15 cellular contexts compared by ENCODE assay signal in genomic region chr16:11563493-11564040, GRCh38. TPM values are rescaled to one million over a fixed set of nuclear protein-coding genes. Genes with fewer than 3 reads are reported as not detected.
DNase-seq lines count a peak whose midpoint lies in the region; ATAC-seq and TF ChIP-seq lines count a peak whose summit lies in the region.
"Had no signal": no experiment of that assay in that cellular context is flagged by ENCODE, and none has a peak within 500 bp of the region (broad histone marks: within the 10 kb centered on the region; RNA-seq: fewer than 3 reads in every experiment).

No MANE protein-coding gene starts in this region.

- peak; percentile 47 for ATAC-seq in HG02759 (IDR thresholded peaks at IDR 0.05; ENCODE audit: unreplicated experiment)
- ATAC-seq in natural killer cell treated with Interleukin-12 subunit alpha and Interleukin-12 subunit beta and Interleukin-15 and Interleukin-18, amount 100 ng/mL, for 72 hours = no peak
- no peak for ATAC-seq in GM19351 (IDR thresholded peaks at IDR 0.05; ENCODE audit: unreplicated experiment)
- ATAC-seq in GM21528 (IDR thresholded peaks at IDR 0.05; ENCODE audit: low FRiP score, unreplicated experiment) = no peak
- ATAC-seq: SK-N-SH treated with all-trans-retinoic acid at 6 μM for 48 hours had no signal

- no peaks in the 10 kb centered on the region for H3K9me3 ChIP-seq in BLaER1 treated with 17β-estradiol and CSF1 and Interleukin-3, amounts not matched to agents 10 nM and 100 nM (replicated peaks in 1 of 11)
- H3K9me3 ChIP-seq in breast epithelium = no peaks in the 10 kb centered on the region

- TF ChIP-seq POLR2A in breast epithelium (IDR thresholded peaks at IDR 0.05) = no peak

- no peak overlapping the region for H3K4me3 ChIP-seq in BLaER1 treated with 17β-estradiol and CSF1 and Interleukin-3, amounts not matched to agents 10 nM and 100 nM
- no peak overlapping the region for H3K4me3 ChIP-seq in breast epithelium

- no peaks in the 10 kb centered on the region for H3K36me3 Mint-ChIP-seq in natural killer cell treated with Interleukin-12 subunit alpha and Interleukin-12 subunit beta and Interleukin-15 and Interleukin-18, amount 100 ng/mL, for 72 hours

- H3K27me3 Mint-ChIP-seq in natural killer cell treated with Interleukin-12 subunit alpha and Interleukin-12 subunit beta and Interleukin-15 and Interleukin-18, amount 100 ng/mL, for 72 hours = no peaks in the 10 kb centered on the region

- no peak overlapping the region for H3K9ac ChIP-seq in BLaER1 treated with 17β-estradiol and CSF1 and Interleukin-3, amounts not matched to agents 10 nM and 100 nM

- peaks cover 92 to 100% (median 99%) of the 10 kb centered on the region in 11 experiments for H4K20me1 ChIP-seq in BLaER1 treated with 17β-estradiol and CSF1 and Interleukin-3, amounts not matched to agents 10 nM and 100 nM

- peaks cover 0 to 86% (median 40%) of the 10 kb centered on the region in 11 experiments; a peak in 19 of 22 replicates for H3K36me3 ChIP-seq in BLaER1 treated with 17β-estradiol and CSF1 and Interleukin-3, amounts not matched to agents 10 nM and 100 nM
- H3K36me3 ChIP-seq in breast epithelium = no peaks in the 10 kb centered on the region

- peaks cover 44 to 62% of the 10 kb centered on the region in 2 donors for H3K4me1 Mint-ChIP-seq in natural killer cell treated with Interleukin-12 subunit alpha and Interleukin-12 subunit beta and Interleukin-15 and Interleukin-18, amount 100 ng/mL, for 72 hours (ENCODE audit: low read depth in 2 of 2)

- H3K27me3 ChIP-seq in BLaER1 treated with 17β-estradiol and CSF1 and Interleukin-3, amounts not matched to agents 10 nM and 100 nM = no peaks in the 10 kb centered on the region
- no peaks in the 10 kb centered on the region for H3K27me3 ChIP-seq in breast epithelium

- H3K27ac ChIP-seq in BLaER1 treated with 17β-estradiol and CSF1 and Interleukin-3, amounts not matched to agents 10 nM and 100 nM = no peak overlapping the region
- peak overlapping the region; percentile 8 to 90 for H3K27ac ChIP-seq in breast epithelium

- TF ChIP-seq CTCF in breast epithelium (IDR thresholded peaks at IDR 0.05) = no peak

- H3K4me3 Mint-ChIP-seq in natural killer cell treated with Interleukin-12 subunit alpha and Interleukin-12 subunit beta and Interleukin-15 and Interleukin-18, amount 100 ng/mL, for 72 hours = peak overlapping the region; percentile 70

- peak overlapping the region; percentile 80 to 92 for H3K27ac Mint-ChIP-seq in natural killer cell treated with Interleukin-12 subunit alpha and Interleukin-12 subunit beta and Interleukin-15 and Interleukin-18, amount 100 ng/mL, for 72 hours

- H3K4me2 ChIP-seq in BLaER1 treated with 17β-estradiol and CSF1 and Interleukin-3, amounts not matched to agents 10 nM and 100 nM = peak overlapping the region; percentile 3 to 86 (median 37); a peak in 14 of 22 replicates

- peaks cover 46 to 67% (median 51%) of the 10 kb centered on the region in 10 experiments for H3K4me1 ChIP-seq in BLaER1 treated with 17β-estradiol and CSF1 and Interleukin-3, amounts not matched to agents 10 nM and 100 nM
- H3K4me1 ChIP-seq in breast epithelium = peaks cover 4 to 10% of the 10 kb centered on the region in 2 donors

- intact Hi-C loops in breast epithelium (cut with DNase I; ENCODE audit: low total_unique reads) = no loop called here

- H3K9me3 Mint-ChIP-seq in natural killer cell treated with Interleukin-12 subunit alpha and Interleukin-12 subunit beta and Interleukin-15 and Interleukin-18, amount 100 ng/mL, for 72 hours = no peaks in the 10 kb centered on the region

- no peak for DNase-seq in breast epithelium (ENCODE audit: low spot score in 2 of 2)
- peak; percentile 61 for DNase-seq in natural killer cell treated with Interleukin-12 subunit alpha and Interleukin-12 subunit beta and Interleukin-15 and Interleukin-18, amount 100 ng/mL, for 72 hours (ENCODE audit: low spot score)
- no peak for DNase-seq in stimulated activated CD4-positive, alpha-beta T cell treated with anti-CD3 and anti-CD28 coated beads, Interleukin-12 subunit alpha, Interleukin-12 subunit beta, amount 100 ng/mL, for 4 hours
- no peak for DNase-seq in NCI-H1417 treated with DMSO at 0.1 percent for 48 hours (lab: John Stamatoyannopoulos, UW)
- DNase-seq: amygdala; foreskin melanocyte; islet precursor cell; occipital lobe; stimulated activated CD4-positive, alpha-beta T cell treated with anti-CD3 and anti-CD28 coated beads, Interleukin-15, amount 100 ng/mL, for 24 hours; stimulated activated CD8-positive, alpha-beta memory T cell treated with anti-CD3 and anti-CD28 coated beads, Interleukin-4, amount 100 ng/mL, for 48 hours had no signal

RNA-seq across cellular contexts. Expression of gene LITAF, which starts 23.2 kb away (rescaled TPM):
- total RNA-seq in breast epithelium = 100 to 1,000 TPM in 1 of 3 donors, 10 to 100 TPM in 2; 50.6 to 109 (median 59.0) TPM
- 100 to 1,000 TPM; 112 to 191 TPM for total RNA-seq in natural killer cell treated with Interleukin-12 subunit alpha and Interleukin-12 subunit beta and Interleukin-15 and Interleukin-18, amount 100 ng/mL, for 72 hours

Comparison
In these comparisons a context has a peak if more than half of its experiments do, and no peak if none do; other contexts are left out.
1. H3K27ac ChIP-seq: peak in breast epithelium (2 of 2); none in BLaER1 treated with 17β-estradiol and CSF1 and Interleukin-3, amounts not matched to agents 10 nM and 100 nM (0 of 11).